8 cellular contexts compared by ENCODE assay signal in the genomic region with DNA sequence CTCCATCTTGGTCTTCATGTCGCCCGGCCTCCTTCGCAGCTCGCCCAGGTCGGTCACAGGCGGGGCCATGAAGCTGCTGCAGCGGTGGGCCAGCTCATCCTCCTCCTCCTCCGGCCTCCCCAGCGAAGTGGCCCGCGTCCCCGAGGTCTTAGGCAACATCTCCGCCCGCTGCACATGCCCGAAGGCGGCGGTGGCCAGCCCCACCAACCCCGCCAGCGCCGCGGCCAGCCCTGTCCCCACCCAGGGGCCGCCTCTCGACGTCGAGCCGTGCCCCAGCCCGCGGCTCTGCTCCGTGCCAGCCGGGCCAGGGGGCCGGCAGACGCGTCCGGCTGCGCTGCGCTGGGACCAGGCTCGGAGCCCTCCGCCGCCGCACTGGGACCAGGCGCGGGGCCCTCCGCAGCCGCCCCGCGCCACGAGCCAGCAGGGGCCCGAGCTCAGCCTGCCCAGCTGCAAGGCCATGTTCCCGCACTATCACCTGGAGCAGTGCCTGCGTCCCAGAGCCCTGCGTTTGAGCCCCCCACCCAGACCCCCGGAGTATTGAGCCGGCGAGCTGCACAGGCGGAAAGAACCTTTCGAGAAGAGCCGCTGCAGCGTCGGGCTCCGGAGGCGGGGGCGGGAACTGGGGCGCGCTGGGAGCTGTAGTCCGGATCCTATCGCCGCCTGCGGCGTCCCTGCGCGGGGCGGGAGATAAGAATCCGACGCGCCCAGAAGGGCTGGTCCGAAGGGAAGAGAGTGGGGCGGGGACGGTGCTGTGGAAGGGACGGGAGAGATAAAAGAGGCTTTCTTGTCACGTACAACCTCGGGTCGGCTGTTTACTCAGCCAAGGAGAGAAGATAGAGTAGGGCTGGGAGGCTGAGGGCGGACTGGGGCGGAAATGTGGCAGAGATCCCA. TPM values are rescaled to one million over a fixed set of nuclear protein-coding genes. Genes with fewer than 3 reads are reported as not detected.
A peak's percentile ranks its signal among the peaks of the same experiment; 100 is the strongest.
DNase-seq lines count a peak whose midpoint lies in the region; TF ChIP-seq lines count a peak whose summit lies in the region.

A gene (minus strand): TSS at position 566 of the 891 bp plus-strand sequence. CDS start 107 bp downstream, at position 459.

- H3K9me3 Mint-ChIP-seq in mesothelial cell of epicardium, result no peaks in the 10 kb centered on the region

- in situ Hi-C loops in endometrial microvascular endothelial cells (cut with HindIII; ENCODE audit: inconsistent ontology term, low pct_unique_long_range_greater_than_20kb, low sequenced_read_pairs), result no loop called here

- H3K27ac Mint-ChIP-seq in mesothelial cell of epicardium, result peak within 1 kb of the TSS; percentile 89

- H3K4me3 Mint-ChIP-seq in mesothelial cell of epicardium, result peak within 1 kb of the TSS; percentile 90

- TF ChIP-seq CTCF in GM20000 (IDR thresholded peaks at IDR 0.05; ENCODE audit: extremely low read depth, missing control alignments) (no peak), mesothelial cell of epicardium (IDR thresholded peaks at IDR 0.05; ENCODE audit: unreplicated experiment) (no peak)

- H3K36me3 Mint-ChIP-seq in mesothelial cell of epicardium, result no peaks in the 10 kb centered on the region

- H3K27me3 Mint-ChIP-seq in mesothelial cell of epicardium (ENCODE audit: low read depth), result peaks cover 6% of the 10 kb centered on the region

- peaks cover 18% of the 10 kb centered on the region for H3K4me1 Mint-ChIP-seq in mesothelial cell of epicardium

- peak; percentile 99 for DNase-seq in COLO829 (ENCODE audit: low spot score)
- DNase-seq in GM20000 (ENCODE audit: low spot score), result peak; percentile 94
- DNase-seq in HS-5 (ENCODE audit: low read depth), result peak; percentile 86
- DNase-seq in NOMO-1 treated with dmso at 0.1 percent for 144 hours (lab: John Stamatoyannopoulos, UW; ENCODE audit: unreplicated experiment), result peak; percentile 76
- peak; percentile 40 for DNase-seq in activated CD8-positive, alpha-beta memory T cell treated with anti-CD3 and anti-CD28 coated beads, Interleukin-2, amount 50 U/mL, for 1 hour (ENCODE audit: extremely low read depth)
- peak; percentile 61 to 82 for DNase-seq in mesothelial cell of epicardium (ENCODE audit: low spot score in 2 of 2, unreplicated experiment in 2 of 2)
- peak; percentile 61 to 65 for DNase-seq in stimulated activated CD8-positive, alpha-beta memory T cell treated with anti-CD3 and anti-CD28 coated beads, Interleukin-15, amount 100 ng/mL, for 4 hours (ENCODE audit: low read depth in 2 of 2)

RNA-seq across cellular contexts. Expression of the gene that starts here (rescaled TPM):
- total RNA-seq in endometrial microvascular endothelial cells (ENCODE audit: inconsistent ontology term) (24.0 TPM), mesothelial cell of epicardium (17.9 to 20.8 TPM (median 18.4 TPM) in 3 replicates)

Comparison
In these comparisons a context has a peak if more than half of its experiments do, and no peak if none do; other contexts are left out.
1. Peak in every context shown above with its lines: DNase-seq.
2. DNase-seq: peak in every context shown above with its lines; median percentile 99 in COLO829; 94 in GM20000; 86 in HS-5; 76 in NOMO-1 treated with dmso at 0.1 percent for 144 hours; 72 in mesothelial cell of epicardium; 63 in stimulated activated CD8-positive, alpha-beta memory T cell treated with anti-CD3 and anti-CD28 coated beads, Interleukin-15, amount 100 ng/mL, for 4 hours; 40 in activated CD8-positive, alpha-beta memory T cell treated with anti-CD3 and anti-CD28 coated beads, Interleukin-2, amount 50 U/mL, for 1 hour.